ENCODE assay signal across 1 cellular context in genomic region chr1:8593292-8593691, GRCh38.
A peak's percentile ranks its signal among the peaks of the same experiment; 100 is the strongest.
TF ChIP-seq lines count a peak whose summit lies in the region.

No MANE protein-coding gene starts in this region.

TF ChIP-seq in K562, 482 proteins besides CTCF, POLR2A, EP300 and RAD21 (continued from another document):
- TF ChIP-seq CHAMP1 (IDR thresholded peaks at IDR 0.05): peak; percentile 74; the same call in 1 of the 2 replicates
TF ChIP-seq in K562: peak in this region for 2; not testable (repeated sequence) for 480.
